Comparison of ENCODE assay signal across 8 cellular contexts in the genomic region with DNA sequence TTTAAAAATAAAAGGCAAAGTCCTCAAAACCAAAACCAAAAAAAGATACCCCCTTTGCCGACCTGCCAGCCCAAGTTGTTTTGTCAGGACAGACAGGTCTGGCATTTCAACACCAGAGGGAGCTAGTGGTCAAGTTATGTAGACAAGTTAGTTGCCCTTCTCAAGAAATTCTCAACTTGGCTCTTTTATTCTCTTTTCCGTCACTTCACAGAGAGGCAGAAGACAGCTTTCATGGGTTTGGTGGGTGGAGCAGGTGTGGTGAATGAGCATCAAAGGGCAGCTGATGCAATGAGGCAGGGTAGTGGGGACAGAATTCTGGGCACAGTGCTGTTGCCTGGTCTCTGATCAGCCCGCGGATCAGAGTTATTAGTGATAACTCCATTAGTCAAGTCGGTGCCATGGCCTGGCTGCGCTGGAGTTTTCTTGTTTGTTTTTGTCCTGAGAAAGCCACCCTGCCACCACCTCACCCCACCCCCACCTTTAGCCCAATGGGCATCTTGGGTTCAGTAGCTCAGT.
DNase-seq lines count a peak whose midpoint lies in the region; ATAC-seq and TF ChIP-seq lines count a peak whose summit lies in the region.

No MANE protein-coding gene starts in this region.

- H3K9me3 ChIP-seq in SK-N-MC (ENCODE audit: low read depth, low read length) (no peaks in the 10 kb centered on the region), psoas muscle (no peaks in the 10 kb centered on the region)

- TF ChIP-seq CTCF in LNCAP (IDR thresholded peaks at IDR 0.05) (peak; percentile 68), psoas muscle (IDR thresholded peaks at IDR 0.05) (peak; percentile 78)

- H3K36me3 ChIP-seq in SK-N-MC (ENCODE audit: insufficient read depth, low read length), result no peaks in the 10 kb centered on the region
- peaks cover 0 to 4% of the 10 kb centered on the region in 2 donors for H3K36me3 ChIP-seq in psoas muscle (ENCODE audit: insufficient read depth in 1 of 2, low read depth in 1 of 2)

- DNase-seq in Daoy (ENCODE audit: low read depth) (peak; percentile 77), SK-N-MC (ENCODE audit: low read depth, low spot score) (peak; percentile 62), Right ventricle myocardium inferior (ENCODE audit: missing footprints) (peak; percentile 53), psoas muscle (peak in 1 of 2 donors; percentile 29)
- DNase-seq in activated naive CD4-positive, alpha-beta T cell treated with anti-CD3 and anti-CD28 coated beads, Interleukin-2, amount 50 U/mL, for 16 hours, result peak; percentile 51

- intact Hi-C loops in Right ventricle myocardium inferior (cut with DNase I), result no loop called here
- intact Hi-C loops in psoas muscle (cut with DNase I), result loop anchor here (2.0 to 5.0 kb wide), 2 partner anchors 369 to 467 kb away; no protein-coding TSS in a partner anchor

- peak; percentile 62 for ATAC-seq in Right ventricle myocardium inferior
- peak; percentile 54 to 81 (median 62) for ATAC-seq in psoas muscle
- ATAC-seq in GM18907 (IDR thresholded peaks at IDR 0.05; ENCODE audit: unreplicated experiment), result no peak
- no peak for ATAC-seq in HG03108 (IDR thresholded peaks at IDR 0.05; ENCODE audit: unreplicated experiment)

- no peak overlapping the region for H3K4me3 ChIP-seq in SK-N-MC
- no peak overlapping the region for H3K4me3 ChIP-seq in psoas muscle

- no peak overlapping the region for H3K27ac ChIP-seq in SK-N-MC
- no peak overlapping the region for H3K27ac ChIP-seq in psoas muscle

- H3K4me1 ChIP-seq in psoas muscle, result peaks cover 4% of the 10 kb centered on the region

- H3K9ac ChIP-seq in SK-N-MC (ENCODE audit: insufficient read length), result no peak overlapping the region

- WGBS in psoas muscle, 3 donors, result 56 to 63% (median 60%) methylated on average over 6 of the region's 6 CpGs

- H3K27me3 ChIP-seq in psoas muscle (ENCODE audit: insufficient read depth in 3 of 3, low read length in 2 of 3), result no peaks in the 10 kb centered on the region

Comparison
In these comparisons a context has a peak if more than half of its experiments do, and no peak if none do; other contexts are left out.
1. ATAC-seq: peak in Right ventricle myocardium inferior (single experiment) and psoas muscle (4 of 4); none in GM18907 (single experiment) and HG03108 (single experiment).